Comparison of ENCODE assay signal across 5 cellular contexts in genomic region chr11:15810581-15810980, GRCh38.
"Had no signal": no experiment of that assay in that cellular context is flagged by ENCODE, and none has a peak within 500 bp of the region (broad histone marks: within the 10 kb centered on the region; RNA-seq: fewer than 3 reads in every experiment).

No MANE protein-coding gene starts in this region.

- ATAC-seq: GM23338 had no signal

- DNase-seq: H9, HCEC 1CT, IMR-90, KBM-7 had no signal

- H3K27ac Mint-ChIP-seq: GM23338, H9 had no signal

- H3K4me3 Mint-ChIP-seq: GM23338, H9 had no signal

- H3K9me3 Mint-ChIP-seq: GM23338, H9 had no signal
